ENCODE assay signal across 1 cellular context in genomic region chr1:172275478-172275877, GRCh38.
TF ChIP-seq lines count a peak whose summit lies in the region.

No MANE protein-coding gene starts in this region.

TF ChIP-seq in HepG2, 621 proteins besides CTCF, POLR2A, EP300 and RAD21 (continued from another document):
- TF ChIP-seq GRHL1 (CRISPR knock-in tag; conservative IDR thresholded peaks at IDR 0.05) (no peak), ZMYM4 (CRISPR knock-in tag; IDR thresholded peaks at IDR 0.05) (no peak), BCL6 (CRISPR knock-in tag; IDR thresholded peaks at IDR 0.05) (peak; percentile 56; the same call in 1 of the 2 replicates)
- TF ChIP-seq, protein P1, sequence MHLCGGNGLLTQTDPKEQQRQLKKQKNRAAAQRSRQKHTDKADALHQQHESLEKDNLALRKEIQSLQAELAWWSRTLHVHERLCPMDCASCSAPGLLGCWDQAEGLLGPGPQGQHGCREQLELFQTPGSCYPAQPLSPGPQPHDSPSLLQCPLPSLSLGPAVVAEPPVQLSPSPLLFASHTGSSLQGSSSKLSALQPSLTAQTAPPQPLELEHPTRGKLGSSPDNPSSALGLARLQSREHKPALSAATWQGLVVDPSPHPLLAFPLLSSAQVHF (CRISPR knock-in tag; IDR thresholded peaks at IDR 0.05) = no peak
